Comparison of ENCODE assay signal across 11 cellular contexts in genomic region chr9:131545786-131546335, GRCh38. TPM values are rescaled to one million over a fixed set of nuclear protein-coding genes. Genes with fewer than 3 reads are reported as not detected.
DNase-seq lines count a peak whose midpoint lies in the region; ATAC-seq, FAIRE-seq and TF ChIP-seq lines count a peak whose summit lies in the region.
"Had no signal": no experiment of that assay in that cellular context is flagged by ENCODE, and none has a peak within 500 bp of the region (broad histone marks: within the 10 kb centered on the region; RNA-seq: fewer than 3 reads in every experiment).

No MANE protein-coding gene starts in this region.

- no peaks in the 10 kb centered on the region for H3K36me3 Mint-ChIP-seq in neural progenitor cell

- H4K91ac ChIP-seq in H1 (replicated peaks; ENCODE audit: insufficient read length, low read length): no peak overlapping the region

- no peak overlapping the region for H2BK20ac ChIP-seq in H1 (ENCODE audit: low read length)

- H3K9me3 Mint-ChIP-seq in neural progenitor cell: peaks cover 41% of the 10 kb centered on the region

- no peak for FAIRE-seq in H1 (lab: Jason Lieb, UNC)

- H2BK12ac ChIP-seq in H1 (ENCODE audit: low read depth, low read length): no peak overlapping the region

- no peak overlapping the region; the same call in 1 of the 2 replicates for H3K18ac ChIP-seq in H1 (ENCODE audit: extremely low read depth, low read length)

- H3K79me2 ChIP-seq in H1 (ENCODE audit: control insufficient read depth in 1 of 2, insufficient read depth in 2 of 2, low read length in 2 of 2) (no peaks in the 10 kb centered on the region), neural progenitor cell (ENCODE audit: low read depth) (no peaks in the 10 kb centered on the region)

- no peak overlapping the region for H3K56ac ChIP-seq in H1 (replicated peaks; ENCODE audit: insufficient read length, low read depth, low read length)

- no peak overlapping the region for H2BK15ac ChIP-seq in H1 (ENCODE audit: low read length)

- H3F3A ChIP-seq in neural progenitor cell (ENCODE audit: low read depth): peaks cover 5% of the 10 kb centered on the region

- H3K27ac ChIP-seq in C4-2B: peak overlapping the region; percentile 60; the same call in 1 of the 2 replicates
- H3K27ac ChIP-seq in HUES48 (ENCODE audit: low read depth, low read length): no peak overlapping the region
- no peak overlapping the region for H3K27ac ChIP-seq in H1 (ENCODE audit: low read depth, low read length)
- no peak overlapping the region for H3K27ac ChIP-seq in neural progenitor cell
- H3K27ac ChIP-seq in adrenal gland: no peak overlapping the region
- H3K27ac ChIP-seq: dorsolateral prefrontal cortex had no signal

- WGBS in H1 (ENCODE audit: extremely low coverage in 1 of 2, insufficient coverage in 1 of 2, insufficient read length in 1 of 2, insufficient replicate concordance in 2 of 2, low coverage in 1 of 2, low lambda C conversion rate in 2 of 2, missing lambda C conversion rate in 1 of 2), 2 experiments: 2% methylated on average over 18 of the region's 30 CpGs; no CpG with 5 or more reads in 1 of the 2 experiments
- WGBS in adrenal gland, 4 donors: 0 to 6% (median 3%) methylated on average over 7 to 30 of the region's 30 CpGs

- TF ChIP-seq EP300 in H1 (IDR thresholded peaks at IDR 0.05; ENCODE audit: borderline replicate concordance in 1 of 2, low read depth in 2 of 2, low read length in 2 of 2): no peak

- H3K4ac ChIP-seq in H1 (replicated peaks; ENCODE audit: insufficient read length, low read depth, low read length): no peak overlapping the region

- H3K14ac ChIP-seq in H1 (ENCODE audit: insufficient read length): no peak overlapping the region

- H3K9ac ChIP-seq in HUES48 (ENCODE audit: low read depth, low read length) (no peak overlapping the region), H1 (replicated peaks in 1 of 4; ENCODE audit: extremely low read depth in 1 of 4, low read depth in 3 of 4, low read length in 3 of 4) (no peak overlapping the region), neural progenitor cell (no peak overlapping the region)

- H3K27ac Mint-ChIP-seq in neural progenitor cell: no peak overlapping the region
- H3K27ac Mint-ChIP-seq: immature natural killer cell had no signal

- ATAC-seq in GM18505 (IDR thresholded peaks at IDR 0.05; ENCODE audit: unreplicated experiment) (no peak), HG03045 (IDR thresholded peaks at IDR 0.05; ENCODE audit: unreplicated experiment) (no peak)

- peaks cover 3% of the 10 kb centered on the region; the same call in 1 of the 2 replicates for H3K23me2 ChIP-seq in H1 (ENCODE audit: low read depth, low read length)

- POLR2A ChIA-PET in H1 (lab: Charles Lee; ENCODE audit: partially characterized antibody): interaction anchor here (0.5 to 1.8 kb wide), 8 partner anchors 14 to 214 kb away, joined by 3 to 6 read pairs (median 4); partner anchors contain the start of gene UCK1

- H4K20me1 ChIP-seq in H1 (replicated peaks in 1 of 2; ENCODE audit: control insufficient read depth in 1 of 2, insufficient read depth in 2 of 2, low read length in 2 of 2): no peaks in the 10 kb centered on the region
- H4K20me1 ChIP-seq in neural progenitor cell (ENCODE audit: low read depth): no peaks in the 10 kb centered on the region

- peak overlapping the region; percentile 77 to 98 for H3K4me2 ChIP-seq in H1 (ENCODE audit: insufficient read depth in 1 of 2, low read depth in 2 of 2, low read length in 2 of 2)
- H3K4me2 ChIP-seq in neural progenitor cell: peak overlapping the region; percentile 13

- TF ChIP-seq RAD21 in H1 (IDR thresholded peaks at IDR 0.05 in 1 of 2, conservative IDR thresholded peaks at IDR 0.05 in 1 of 2; ENCODE audit: low read depth in 2 of 2, low read length in 2 of 2): no peak

- no peak overlapping the region; the same call in 1 of the 2 replicates for H2AFZ ChIP-seq in H1 (ENCODE audit: low read length)
- H2AFZ ChIP-seq in neural progenitor cell (replicated peaks): no peak overlapping the region

- no peaks in the 10 kb centered on the region for H3K36me3 ChIP-seq in HUES48 (ENCODE audit: control insufficient read depth, insufficient read depth, low read length)
- no peaks in the 10 kb centered on the region for H3K36me3 ChIP-seq in H1 (ENCODE audit: control insufficient read depth in 2 of 4, insufficient read depth in 4 of 4, low read length in 3 of 4)
- no peaks in the 10 kb centered on the region for H3K36me3 ChIP-seq in neural progenitor cell
- no peaks in the 10 kb centered on the region for H3K36me3 ChIP-seq in adrenal gland (replicated peaks in 1 of 2)

- peaks cover 17% of the 10 kb centered on the region for H3K9me3 ChIP-seq in HUES48 (ENCODE audit: control insufficient read depth, insufficient read depth, low read length)
- H3K9me3 ChIP-seq in H1 (ENCODE audit: insufficient read depth in 2 of 2, low read depth in 1 of 2, low read length in 1 of 2): peaks cover 16 to 25% of the 10 kb centered on the region in 2 experiments
- peaks cover 13% of the 10 kb centered on the region for H3K9me3 ChIP-seq in neural progenitor cell (ENCODE audit: low read depth)
- H3K9me3 ChIP-seq in adrenal gland (replicated peaks in 1 of 3): peaks cover 0 to 13% (median 10%) of the 10 kb centered on the region in 3 donors

- no peak overlapping the region for H3K4me3 Mint-ChIP-seq in neural progenitor cell

- H3K79me1 ChIP-seq in H1 (ENCODE audit: low read depth, low read length): no peaks in the 10 kb centered on the region

- H3K4me1 Mint-ChIP-seq in neural progenitor cell: no peaks in the 10 kb centered on the region

- H3K4me3 ChIP-seq in HUES48 (ENCODE audit: low read depth, low read length): peak overlapping the region; percentile 54
- H3K4me3 ChIP-seq in H1 (ENCODE audit: extremely low read depth in 1 of 4, insufficient read depth in 2 of 4, low read depth in 3 of 4, low read length in 4 of 4): peak overlapping the region; percentile 36 to 68 (median 44)
- H3K4me3 ChIP-seq in neural progenitor cell: no peak overlapping the region
- no peak overlapping the region for H3K4me3 ChIP-seq in adrenal gland

- peak overlapping the region; percentile 51; the same call in 1 of the 2 replicates for H4K8ac ChIP-seq in H1 (ENCODE audit: extremely low read depth, insufficient read depth, low read length)

- no peak overlapping the region for H2BK5ac ChIP-seq in H1 (ENCODE audit: low read depth, low read length)

- no peak overlapping the region for H4K5ac ChIP-seq in H1 (ENCODE audit: insufficient read length, low read depth, low read length)

- H3K23ac ChIP-seq in H1 (ENCODE audit: insufficient read length): no peak overlapping the region

- H3K4me1 ChIP-seq in HUES48 (ENCODE audit: control insufficient read depth, insufficient read depth, low read length) (no peaks in the 10 kb centered on the region), H1 (replicated peaks in 1 of 4; ENCODE audit: control insufficient read depth in 3 of 4, insufficient read depth in 4 of 4, low read length in 3 of 4) (peaks cover 0 to 4% (median 3%) of the 10 kb centered on the region in 4 experiments; a peak in 3 of 7 replicates), neural progenitor cell (no peaks in the 10 kb centered on the region), adrenal gland (replicated peaks in 1 of 2) (peaks cover 0 to 8% of the 10 kb centered on the region in 2 donors)

- peaks cover 21% of the 10 kb centered on the region for H3K27me3 Mint-ChIP-seq in neural progenitor cell (ENCODE audit: insufficient read depth, low read depth)

- intact Hi-C loops in adrenal gland (cut with DNase I): no loop called here

- TF ChIP-seq POLR2A in H1 (IDR thresholded peaks at IDR 0.05; ENCODE audit: control extremely low read depth in 1 of 2, low read depth in 2 of 2, low read length in 2 of 2): no peak
- no peak for TF ChIP-seq POLR2A in adrenal gland (IDR thresholded peaks at IDR 0.05)
- TF ChIP-seq POLR2A in GM18505 (IDR thresholded peaks at IDR 0.05; ENCODE audit: borderline replicate concordance, extremely low read depth, insufficient read depth, insufficient read length): no peak

- H2BK120ac ChIP-seq in H1 (replicated peaks; ENCODE audit: low read depth, low read length): no peak overlapping the region

- peaks cover 37% of the 10 kb centered on the region for H3K27me3 ChIP-seq in HUES48 (ENCODE audit: control insufficient read depth, insufficient read depth, low read length)
- peaks cover 17 to 42% (median 33%) of the 10 kb centered on the region in 4 experiments for H3K27me3 ChIP-seq in H1 (replicated peaks in 1 of 4; ENCODE audit: control insufficient read depth in 3 of 4, extremely low read depth in 1 of 4, insufficient read depth in 3 of 4, low read length in 3 of 4)
- peaks cover 26% of the 10 kb centered on the region for H3K27me3 ChIP-seq in neural progenitor cell
- H3K27me3 ChIP-seq in adrenal gland: peaks cover 16% of the 10 kb centered on the region

- CTCF ChIA-PET in H1 (lab: Charles Lee; ENCODE audit: partially characterized antibody): interaction anchor here (0.8 to 2.2 kb wide), 5 partner anchors 14 to 209 kb away, joined by 3 to 10 read pairs (median 3); no protein-coding TSS in a partner anchor

- DNase-seq in H1 (ENCODE audit: low read depth in 1 of 2, low spot score in 2 of 2) (peak in 1 of 2 experiments; percentile 75), neural progenitor cell (ENCODE audit: low spot score) (no peak), adrenal gland (no peak), hepatic stellate cell (ENCODE audit: low spot score) (no peak)
- DNase-seq: dorsolateral prefrontal cortex, immature natural killer cell had no signal

- no peak overlapping the region for H2AK5ac ChIP-seq in H1 (ENCODE audit: low read depth, low read length)

- TF ChIP-seq CTCF in C4-2B (conservative IDR thresholded peaks at IDR 0.05): no peak
- no peak for TF ChIP-seq CTCF in H1 (IDR thresholded peaks at IDR 0.05; ENCODE audit: control extremely low read depth in 1 of 3, insufficient read depth in 1 of 3, low read depth in 1 of 3, low read length in 3 of 3)
- no peak for TF ChIP-seq CTCF in neural progenitor cell (IDR thresholded peaks at IDR 0.05)
- TF ChIP-seq CTCF in adrenal gland (IDR thresholded peaks at IDR 0.05): no peak

RNA-seq across cellular contexts. Expression of gene PRRT1B, which starts 0.5 kb away (rescaled TPM):
- 1.1 and 1.2 TPM in 2 replicates for total RNA-seq in H1 (2021; fragmentation: NEBNext Ultra II Directional; extraction: Animal tissue kit (Norgen Biotek cat#: 25700))
- polyA plus RNA-seq in H1 (2011; rRNA removed) (0.30 and 0.71 TPM in 2 replicates), adrenal gland (not detected)
- polyA plus RNA-seq in H1 (2011; cell fraction: cytosol; rRNA removed): 0.61 TPM
- 0.93 TPM for polyA plus RNA-seq in H1 (2011; cell fraction: nucleus; rRNA removed)
- 0.29 to 0.64 TPM (median 0.51 TPM) in 4 replicates for polyA plus RNA-seq in H1 (2012, experiment 1 of 2)
- polyA plus RNA-seq in H1 (2012, experiment 2 of 2): 0.35 TPM
- polyA plus RNA-seq in H1 (2013, experiment 1 of 2): 0.41 TPM
- polyA plus RNA-seq in H1 (2013, experiment 2 of 2): 0.37 TPM
- polyA minus RNA-seq in H1 (2011; rRNA and poly(A)+ RNA removed): 0.19 and 0.34 TPM in 2 replicates
- not detected for polyA minus RNA-seq in H1 (2011; cell fraction: cytosol; rRNA and poly(A)+ RNA removed)
- polyA minus RNA-seq in H1 (2011; cell fraction: nucleus; rRNA and poly(A)+ RNA removed): 1.00 TPM
- total RNA-seq in neural progenitor cell (ENCODE audit: low replicate concordance) (not detected in 2 replicates), adrenal gland (not detected)
- total RNA-seq: T-helper 2 cell treated with Interferon-gamma antibody and Interleukin-4, amounts not matched to agents 100 ng/mL and 5 ng/mL, for 36 hours had no signal
- polyA plus RNA-seq: immature natural killer cell had no signal

RNA-seq across cellular contexts. Expression of gene UCK1, which starts 14.8 kb away (rescaled TPM):
- 35.1 and 36.2 TPM in 2 replicates for total RNA-seq in H1 (2021; fragmentation: NEBNext Ultra II Directional; extraction: Animal tissue kit (Norgen Biotek cat#: 25700))
- polyA plus RNA-seq in H1 (2011; rRNA removed) (42.0 and 47.0 TPM in 2 replicates), adrenal gland (10 to 100 TPM; 17.9 to 63.9 (median 55.2) TPM)
- polyA plus RNA-seq in H1 (2011; cell fraction: cytosol; rRNA removed): 43.9 TPM
- 55.2 TPM for polyA plus RNA-seq in H1 (2011; cell fraction: nucleus; rRNA removed)
- 27.7 to 42.8 TPM (median 39.0 TPM) in 4 replicates for polyA plus RNA-seq in H1 (2012, experiment 1 of 2)
- polyA plus RNA-seq in H1 (2012, experiment 2 of 2): 37.9 TPM
- polyA plus RNA-seq in H1 (2013, experiment 1 of 2): 18.6 TPM
- 19.0 TPM for polyA plus RNA-seq in H1 (2013, experiment 2 of 2)
- 26.7 and 27.2 TPM in 2 replicates for polyA minus RNA-seq in H1 (2011; rRNA and poly(A)+ RNA removed)
- polyA minus RNA-seq in H1 (2011; cell fraction: cytosol; rRNA and poly(A)+ RNA removed): 35.4 TPM
- polyA minus RNA-seq in H1 (2011; cell fraction: nucleus; rRNA and poly(A)+ RNA removed): 34.5 TPM
- total RNA-seq in neural progenitor cell (ENCODE audit: low replicate concordance) (30.7 and 41.1 TPM in 2 replicates), adrenal gland (10 to 100 TPM; 27.4 to 97.0 (median 34.7) TPM)

RNA-seq across cellular contexts. Expression of gene POMT1, which starts 43.1 kb away (rescaled TPM):
- total RNA-seq in H1 (2021; fragmentation: NEBNext Ultra II Directional; extraction: Animal tissue kit (Norgen Biotek cat#: 25700)): 22.3 and 25.7 TPM in 2 replicates
- polyA plus RNA-seq in H1 (2011; rRNA removed) (33.2 and 41.8 TPM in 2 replicates), adrenal gland (10 to 100 TPM; 10.1 to 60.9 (median 59.5) TPM)
- 26.4 TPM for polyA plus RNA-seq in H1 (2011; cell fraction: cytosol; rRNA removed)
- polyA plus RNA-seq in H1 (2011; cell fraction: nucleus; rRNA removed): 139 TPM
- polyA plus RNA-seq in H1 (2012, experiment 1 of 2): 25.0 to 35.0 TPM (median 30.7 TPM) in 4 replicates
- 16.7 TPM for polyA plus RNA-seq in H1 (2012, experiment 2 of 2)
- polyA plus RNA-seq in H1 (2013, experiment 1 of 2): 19.9 TPM
- 17.4 TPM for polyA plus RNA-seq in H1 (2013, experiment 2 of 2)
- 25.0 and 29.3 TPM in 2 replicates for polyA minus RNA-seq in H1 (2011; rRNA and poly(A)+ RNA removed)
- polyA minus RNA-seq in H1 (2011; cell fraction: cytosol; rRNA and poly(A)+ RNA removed): 11.9 TPM
- polyA minus RNA-seq in H1 (2011; cell fraction: nucleus; rRNA and poly(A)+ RNA removed): 21.2 TPM
- total RNA-seq in neural progenitor cell (ENCODE audit: low replicate concordance) (31.1 and 48.0 TPM in 2 replicates), adrenal gland (10 to 100 TPM; 21.3 to 47.5 (median 32.2) TPM)

Comparison
In these comparisons a context has a peak if more than half of its experiments do, and no peak if none do; other contexts are left out.
1. H3K4me3 ChIP-seq: peak in HUES48 (single experiment) and H1 (4 of 4); none in neural progenitor cell (single experiment) and adrenal gland (0 of 4).